8 cellular contexts compared by ENCODE assay signal in the genomic region with DNA sequence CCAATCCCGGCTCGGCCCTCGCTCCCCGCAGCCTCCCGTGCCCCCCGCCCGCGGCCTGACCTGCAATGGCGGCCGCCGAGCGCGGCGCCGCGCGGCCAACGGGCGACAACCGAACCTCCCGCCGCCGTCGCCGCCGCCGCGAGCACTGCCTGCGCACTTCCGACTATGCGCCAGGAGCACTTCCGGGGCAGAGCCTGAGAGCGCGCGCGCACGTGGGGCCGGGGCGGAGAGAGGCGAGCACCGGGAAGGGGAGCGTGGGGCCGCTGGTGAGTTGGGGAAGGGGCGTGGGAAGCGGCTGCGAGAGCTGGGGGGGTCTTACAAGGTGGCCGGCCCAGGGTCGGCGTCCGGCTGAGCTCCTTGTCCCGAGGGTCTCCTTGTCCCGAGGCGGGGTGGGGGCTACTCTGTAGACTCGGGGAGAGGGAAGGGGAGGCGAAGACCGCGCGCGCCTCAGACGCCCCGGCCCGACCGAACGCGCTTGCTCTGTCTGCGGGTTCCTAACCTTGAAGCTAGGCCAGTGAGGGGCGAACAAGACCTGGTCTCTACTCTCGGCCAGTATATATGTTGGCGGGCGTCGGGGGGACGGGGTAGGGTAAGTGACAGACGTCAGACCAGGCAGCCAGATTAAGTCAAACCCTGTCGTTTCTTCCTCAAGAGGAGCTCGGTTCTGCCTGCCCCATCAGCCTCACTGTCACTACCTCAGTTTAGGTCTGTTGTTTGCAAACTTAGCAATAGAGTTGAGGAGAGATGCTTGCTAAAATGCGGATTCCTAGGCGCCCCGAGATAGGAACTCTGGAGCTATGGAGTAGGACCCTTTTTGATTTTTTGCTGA. TPM values are rescaled to one million over a fixed set of nuclear protein-coding genes. Genes with fewer than 3 reads are reported as not detected.
A peak's percentile ranks its signal among the peaks of the same experiment; 100 is the strongest.
DNase-seq lines count a peak whose midpoint lies in the region; ATAC-seq and TF ChIP-seq lines count a peak whose summit lies in the region.

A gene with protein sequence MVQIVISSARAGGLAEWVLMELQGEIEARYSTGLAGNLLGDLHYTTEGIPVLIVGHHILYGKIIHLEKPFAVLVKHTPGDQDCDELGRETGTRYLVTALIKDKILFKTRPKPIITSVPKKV (minus strand): TSS at position 165 of the 829 bp plus-strand sequence. CDS start 11,130 bp downstream, outside the sequence.
A gene (plus strand): TSS at position 226 of the 829 bp plus-strand sequence. CDS start 811 bp downstream, outside the sequence.

- H3K27me3 ChIP-seq in CD4-positive, alpha-beta memory T cell (ENCODE audit: insufficient read depth, low read length): no peaks in the 10 kb centered on the region
- H3K27me3 ChIP-seq in OCI-LY1 (ENCODE audit: insufficient read depth, low read length) (no peaks in the 10 kb centered on the region), mononuclear cell (ENCODE audit: insufficient read depth, low read length) (no peaks in the 10 kb centered on the region)

- H3K27ac Mint-ChIP-seq in CD4-positive, alpha-beta memory T cell: peak within 1 kb of the TSS; percentile 92 to 98 (median 96)

- H4K20me1 ChIP-seq in OCI-LY1 (ENCODE audit: insufficient read depth, low read length): no peaks in the 10 kb centered on the region

- no peak within 1 kb of the TSS for H2AFZ ChIP-seq in OCI-LY1 (ENCODE audit: low read length)

- H3K4me1 ChIP-seq in CD4-positive, alpha-beta memory T cell (ENCODE audit: insufficient read depth, low read length): peaks cover 35% of the 10 kb centered on the region
- H3K4me1 ChIP-seq in OCI-LY1 (ENCODE audit: insufficient read depth, low read length, severe bottlenecking) (peaks cover 27% of the 10 kb centered on the region), mononuclear cell (ENCODE audit: insufficient read depth, low read length) (peaks cover 19% of the 10 kb centered on the region)

- H3K36me3 Mint-ChIP-seq in CD4-positive, alpha-beta memory T cell: peaks cover 8 to 42% of the 10 kb centered on the region in 2 donors

- H3K9me3 ChIP-seq in CD4-positive, alpha-beta memory T cell (ENCODE audit: control insufficient read depth in 1 of 2, low read length in 2 of 2): no peaks in the 10 kb centered on the region
- H3K9me3 ChIP-seq in OCI-LY1 (ENCODE audit: low read length) (no peaks in the 10 kb centered on the region), mononuclear cell (ENCODE audit: low read depth, low read length) (no peaks in the 10 kb centered on the region)

- no peaks in the 10 kb centered on the region for H3F3A ChIP-seq in OCI-LY1 (ENCODE audit: insufficient read depth, low read length)

- H3K36me3 ChIP-seq in CD4-positive, alpha-beta memory T cell (ENCODE audit: insufficient read depth, low read length): peaks cover 10% of the 10 kb centered on the region
- H3K36me3 ChIP-seq in OCI-LY1 (ENCODE audit: insufficient read depth, low read length): peaks cover 44% of the 10 kb centered on the region

- no peaks in the 10 kb centered on the region for H3K9me2 ChIP-seq in OCI-LY1 (ENCODE audit: low read depth, low read length)

- intact Hi-C loops in CD4-positive, alpha-beta memory T cell (cut with micrococcal nuclease): loop anchor here (2.0 kb wide), 1 partner anchor 54 kb away; a partner anchor contains a TSS

- ATAC-seq in GM19397 (IDR thresholded peaks at IDR 0.05; ENCODE audit: unreplicated experiment) (peak; percentile 94), HG03565 (IDR thresholded peaks at IDR 0.05; ENCODE audit: unreplicated experiment) (peak; percentile 74)

- H3K4me2 ChIP-seq in OCI-LY1 (ENCODE audit: low read length): peak within 1 kb of the TSS; percentile 90

- H3K27me3 Mint-ChIP-seq in CD4-positive, alpha-beta memory T cell: no peaks in the 10 kb centered on the region

- H3K27ac ChIP-seq in CD4-positive, alpha-beta memory T cell (ENCODE audit: low read depth, low read length): peak within 1 kb of the TSS; percentile 90
- H3K27ac ChIP-seq in OCI-LY1 (ENCODE audit: low read depth, low read length, poor library complexity, severe bottlenecking): peak within 1 kb of the TSS; percentile 83

- H3K4me1 Mint-ChIP-seq in CD4-positive, alpha-beta memory T cell: peaks cover 36 to 59% (median 50%) of the 10 kb centered on the region in 4 donors

- CTCF ChIA-PET in CD4-positive, alpha-beta memory T cell (lab: Charles Lee; ENCODE audit: partially characterized antibody): interaction anchor here (0.8 to 2.7 kb wide), 4 partner anchors 8 to 56 kb away, joined by 3 to 20 read pairs (median 4); no protein-coding TSS in a partner anchor

- peaks cover 67% of the 10 kb centered on the region for H3K79me2 ChIP-seq in OCI-LY1 (ENCODE audit: insufficient read depth, low read length)

- H3K9me3 Mint-ChIP-seq in CD4-positive, alpha-beta memory T cell: no peaks in the 10 kb centered on the region

- H3K9ac ChIP-seq in OCI-LY1 (ENCODE audit: low read length): peak within 1 kb of the TSS; percentile 99

- no peak for TF ChIP-seq CTCF in OCI-LY1 (IDR thresholded peaks at IDR 0.05; ENCODE audit: low read length)

- peak within 1 kb of the TSS; percentile 93 to 96 (median 95) for H3K4me3 Mint-ChIP-seq in CD4-positive, alpha-beta memory T cell

- POLR2A ChIA-PET in CD4-positive, alpha-beta memory T cell (lab: Charles Lee; ENCODE audit: partially characterized antibody): interaction anchor here (0.7 to 2.1 kb wide), 14 partner anchors 9 to 603 kb away, joined by 3 to 17 read pairs (median 3); a partner anchor contains a TSS

- DNase-seq in CD4-positive, alpha-beta memory T cell: peak; percentile 86 to 89 (median 87)
- peak; percentile 88 for DNase-seq in activated CD8-positive, alpha-beta memory T cell treated with anti-CD3 and anti-CD28 coated beads, Interleukin-2, amount 50 U/mL, for 4 hours
- peak; percentile 75 for DNase-seq in epidermal melanocyte (ENCODE audit: insufficient read length, low spot score)
- peak; percentile 85 to 86 for DNase-seq in stimulated activated CD8-positive, alpha-beta memory T cell treated with anti-CD3 and anti-CD28 coated beads, Interleukin-2, amount 100 ng/mL, for 48 hours (ENCODE audit: low read depth in 2 of 2)

- H3K4me3 ChIP-seq in CD4-positive, alpha-beta memory T cell (ENCODE audit: low read length in 2 of 2): peak within 1 kb of the TSS; percentile 74 to 84
- H3K4me3 ChIP-seq in OCI-LY1 (ENCODE audit: low read depth, low read length, poor library complexity, severe bottlenecking): peak within 1 kb of the TSS; percentile 95
- H3K4me3 ChIP-seq in mononuclear cell (ENCODE audit: low read length): peak within 1 kb of the TSS; percentile 89

RNA-seq across cellular contexts. Expression of the first gene that starts in this region (rescaled TPM):
- total RNA-seq in CD4-positive, alpha-beta memory T cell: 100 to 1,000 TPM; 141 TPM
- polyA plus RNA-seq in CD4-positive, alpha-beta memory T cell: 100 to 1,000 TPM; 160 to 231 TPM
- total RNA-seq in mononuclear cell: 34.8 TPM

RNA-seq across cellular contexts. Expression of the second gene that starts in this region (rescaled TPM):
- total RNA-seq in CD4-positive, alpha-beta memory T cell: 10 to 100 TPM; 36.9 to 37.0 TPM
- polyA plus RNA-seq in CD4-positive, alpha-beta memory T cell: 10 to 100 TPM; 64.8 to 96.5 TPM
- 19.7 TPM for total RNA-seq in mononuclear cell

Comparison
In these comparisons a context has a peak if more than half of its experiments do, and no peak if none do; other contexts are left out.
1. Peak in every context shown above with its lines: DNase-seq, ATAC-seq, H3K4me3 ChIP-seq and H3K27ac ChIP-seq.